In the genomic region with DNA sequence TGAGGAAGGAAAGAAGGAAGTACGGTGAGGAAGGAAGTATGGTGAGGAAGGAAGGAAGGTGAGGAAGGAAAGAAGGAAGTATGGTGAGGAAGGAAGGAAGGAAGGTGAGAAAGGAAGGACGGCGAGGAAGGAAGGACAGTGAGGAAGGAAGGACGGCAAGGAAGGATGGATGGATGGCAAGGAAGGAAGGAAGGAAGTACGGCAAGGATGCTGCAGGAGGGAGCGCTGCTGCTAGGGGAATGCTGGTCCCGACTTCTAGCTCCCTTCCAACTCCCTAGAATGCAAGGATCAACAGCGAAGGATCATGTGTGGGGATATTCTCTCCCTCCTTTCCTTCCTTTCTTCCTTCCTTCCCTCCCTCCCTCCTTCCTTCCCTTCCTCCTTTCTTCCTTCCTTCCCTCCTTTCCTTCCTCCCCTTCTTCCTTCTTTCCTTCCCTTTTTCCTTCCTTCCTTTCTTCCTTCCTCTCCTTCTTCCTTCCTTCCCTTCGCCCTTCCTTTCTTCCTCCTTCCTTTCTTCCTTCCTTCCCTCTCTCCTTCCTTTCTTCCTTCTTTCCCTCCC, we compare ENCODE assay signal across 26 cellular contexts.
"Had no signal": no experiment of that assay in that cellular context is flagged by ENCODE, and none has a peak within 500 bp of the region (broad histone marks: within the 10 kb centered on the region; RNA-seq: fewer than 3 reads in every experiment).

No MANE protein-coding gene starts in this region.

- ATAC-seq: activated CD4-positive, alpha-beta T cell treated with anti-CD3 and anti-CD28 coated beads for 36 hours; activated naive CD8-positive, alpha-beta T cell treated with anti-CD3 and anti-CD28 coated beads, Interleukin-2, amount 50 U/mL, for 24 hours; activated T-helper 17 cell treated with anti-CD3 and anti-CD28 coated beads, Interleukin-2, amount 50 U/mL, for 72 hours; body of pancreas; esophagus mucosa; left colon; mucosa of descending colon; stimulated activated memory B cell treated with anti-CD40 and anti-IgM and Interleukin-4, amounts not matched to agents 10 μg/mL and 1 μg/mL and 100 μg/mL, for 72 hours had no signal

- H3K4me2 ChIP-seq: smooth muscle cell had no signal

- H3K4me1 ChIP-seq: body of pancreas, sigmoid colon, transverse colon had no signal

- H3K27ac ChIP-seq: body of pancreas, sigmoid colon, transverse colon had no signal

- H3K4me3 ChIP-seq: body of pancreas, mucosa of descending colon, sigmoid colon, smooth muscle cell, transverse colon had no signal

- H3K9me3 Mint-ChIP-seq: activated T-cell treated with anti-CD3 and anti-CD28 coated beads, Interleukin-2, amount 50 U/mL, for 24 hours had no signal

- H3K27me3 ChIP-seq: body of pancreas, sigmoid colon, transverse colon had no signal

- DNase-seq: activated CD4-positive, alpha-beta T cell treated with anti-CD3 and anti-CD28 coated beads for 36 hours; activated CD4-positive, alpha-beta T cell treated with anti-CD3 and anti-CD28 coated beads, Interleukin-2, amount 50 U/mL, for 4 hours; activated CD8-positive, alpha-beta memory T cell treated with anti-CD3 and anti-CD28 coated beads for 24 hours; activated CD8-positive, alpha-beta memory T cell treated with anti-CD3 and anti-CD28 coated beads, Interleukin-2, amount 50 U/mL, for 4 hours; activated naive CD4-positive, alpha-beta T cell treated with Interleukin-2 at 50 U/mL for 16 hours; activated naive CD8-positive, alpha-beta T cell treated with anti-CD3 and anti-CD28 coated beads, Interleukin-2, amount 50 U/mL, for 24 hours; activated T-cell treated with anti-CD3 and anti-CD28 coated beads, Interleukin-2, amount 50 U/mL, for 24 hours; body of pancreas; dermis blood vessel endothelial cell; effector CD8-positive, alpha-beta T cell; foreskin melanocyte; hippocampal formation; left colon; mesendoderm; mucosa of descending colon; nephron progenitor cell; occipital lobe; sigmoid colon; stimulated activated CD4-positive, alpha-beta T cell treated with anti-CD3 and anti-CD28 coated beads, Interleukin-15, amount 100 ng/mL, for 24 hours; T-helper 9 cell; transverse colon had no signal

- H3K27me3 Mint-ChIP-seq: activated CD4-positive, alpha-beta T cell treated with anti-CD3 and anti-CD28 coated beads for 36 hours; activated T-cell treated with anti-CD3 and anti-CD28 coated beads, Interleukin-2, amount 50 U/mL, for 24 hours; activated T-helper 17 cell treated with anti-CD3 and anti-CD28 coated beads, Interleukin-2, amount 50 U/mL, for 72 hours had no signal

- H3K4me1 Mint-ChIP-seq: activated CD4-positive, alpha-beta T cell treated with anti-CD3 and anti-CD28 coated beads for 36 hours; activated naive CD8-positive, alpha-beta T cell treated with anti-CD3 and anti-CD28 coated beads, Interleukin-2, amount 50 U/mL, for 24 hours; nephron progenitor cell; stimulated activated memory B cell treated with anti-CD40 and anti-IgM and Interleukin-4, amounts not matched to agents 10 μg/mL and 1 μg/mL and 100 μg/mL, for 72 hours had no signal

- H3K36me3 ChIP-seq: sigmoid colon, transverse colon had no signal

- H3K9me3 ChIP-seq: body of pancreas, mucosa of descending colon, sigmoid colon, transverse colon had no signal

- H3K4me3 Mint-ChIP-seq: activated CD4-positive, alpha-beta T cell treated with anti-CD3 and anti-CD28 coated beads for 36 hours; activated naive CD8-positive, alpha-beta T cell treated with anti-CD3 and anti-CD28 coated beads, Interleukin-2, amount 50 U/mL, for 24 hours; activated T-cell treated with anti-CD3 and anti-CD28 coated beads, Interleukin-2, amount 50 U/mL, for 24 hours; activated T-helper 17 cell treated with anti-CD3 and anti-CD28 coated beads, Interleukin-2, amount 50 U/mL, for 72 hours; nephron progenitor cell; stimulated activated memory B cell treated with anti-CD40 and anti-IgM and Interleukin-4, amounts not matched to agents 10 μg/mL and 1 μg/mL and 100 μg/mL, for 72 hours had no signal

- H3K27ac Mint-ChIP-seq: activated CD4-positive, alpha-beta T cell treated with anti-CD3 and anti-CD28 coated beads for 36 hours; activated naive CD8-positive, alpha-beta T cell treated with anti-CD3 and anti-CD28 coated beads, Interleukin-2, amount 50 U/mL, for 24 hours; activated T-cell treated with anti-CD3 and anti-CD28 coated beads, Interleukin-2, amount 50 U/mL, for 24 hours; activated T-helper 17 cell treated with anti-CD3 and anti-CD28 coated beads, Interleukin-2, amount 50 U/mL, for 72 hours; nephron progenitor cell; stimulated activated memory B cell treated with anti-CD40 and anti-IgM and Interleukin-4, amounts not matched to agents 10 μg/mL and 1 μg/mL and 100 μg/mL, for 72 hours had no signal

- FAIRE-seq: islet of Langerhans had no signal
